Comparison of ENCODE assay signal across 8 cellular contexts in the genomic region with DNA sequence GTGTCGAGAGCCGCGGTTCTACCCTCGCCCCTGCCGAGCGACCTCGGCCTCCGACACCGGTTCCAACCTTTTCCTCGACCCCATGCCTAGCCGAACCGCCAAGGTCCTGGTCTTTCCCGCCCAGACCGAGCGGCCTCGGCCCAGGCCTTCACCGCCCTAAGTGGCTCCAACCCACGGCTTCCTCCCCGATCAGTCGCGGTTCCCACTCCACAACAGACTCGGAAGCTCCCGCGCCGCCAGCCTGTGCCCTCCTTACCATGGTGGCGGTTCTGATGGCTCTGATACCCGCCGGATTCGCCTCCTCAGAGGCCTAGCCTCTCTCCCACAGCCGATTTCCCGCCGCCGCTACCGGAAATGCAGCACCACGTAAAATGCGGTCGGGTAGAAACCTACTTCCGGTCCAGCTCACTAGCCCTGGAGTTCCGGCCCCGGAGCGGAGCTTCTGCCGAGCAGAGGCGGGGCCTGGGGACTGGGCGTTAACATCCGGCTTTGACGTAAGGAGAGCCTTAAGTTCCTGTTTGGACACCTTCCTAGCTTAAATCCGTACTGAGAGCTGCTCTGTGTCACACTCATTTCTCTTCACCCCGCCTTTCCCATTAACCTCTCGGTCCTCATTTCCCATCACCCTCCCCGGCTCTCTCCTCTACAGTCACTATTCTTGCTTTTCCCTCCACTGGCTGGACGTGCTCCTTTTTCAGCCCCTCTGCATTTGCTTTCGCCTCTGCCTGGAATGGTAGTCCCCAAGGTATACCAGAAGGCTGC. TPM values are rescaled to one million over a fixed set of nuclear protein-coding genes. Genes with fewer than 3 reads are reported as not detected.
A peak's percentile ranks its signal among the peaks of the same experiment; 100 is the strongest.
DNase-seq lines count a peak whose midpoint lies in the region; ATAC-seq and TF ChIP-seq lines count a peak whose summit lies in the region.

A gene (minus strand): TSS at position 358 of the 762 bp plus-strand sequence. CDS start 99 bp downstream, at position 259.

- H3K27ac ChIP-seq in SK-N-SH (ENCODE audit: low read depth in 2 of 2, low read length in 1 of 2) = peak within 1 kb of the TSS; percentile 86 to 96
- peak within 1 kb of the TSS; percentile 89 for H3K27ac ChIP-seq in suprapubic skin

- peak within 1 kb of the TSS; percentile 99 for H3K9ac ChIP-seq in SK-N-SH

- H3K27me3 ChIP-seq in SK-N-SH (ENCODE audit: insufficient read depth) = no peaks in the 10 kb centered on the region
- no peaks in the 10 kb centered on the region for H3K27me3 ChIP-seq in suprapubic skin

- DNase-seq in GM04504 (ENCODE audit: low read depth) (peak; percentile 98), NCI-H1048 (lab: John Stamatoyannopoulos, UW) (peak; percentile 96), SK-N-SH (peak; percentile 92), globus pallidus (ENCODE audit: low spot score) (peak; percentile 99), nucleus accumbens (lab: John Stamatoyannopoulos, UW) (peak; percentile 85 to 99 (median 97)), suprapubic skin (ENCODE audit: low spot score in 2 of 2) (peak; percentile 98 to 99)
- peak; percentile 96 for DNase-seq in activated naive CD4-positive, alpha-beta T cell treated with anti-CD3 and anti-CD28 coated beads, Interleukin-2, amount 50 U/mL, for 16 hours

- 2% methylated on average over 47 of the region's 52 CpGs for WGBS in SK-N-SH (ENCODE audit: low lambda C conversion rate)
- WGBS in suprapubic skin = under 1% methylated on average over 43 of the region's 52 CpGs

- no peaks in the 10 kb centered on the region for H3K9me2 ChIP-seq in SK-N-SH

- peak in 1 of 2 experiments; percentile 51; a peak in 1 of 4 replicates for TF ChIP-seq EP300 in SK-N-SH (IDR thresholded peaks at IDR 0.05; ENCODE audit: borderline replicate concordance in 1 of 2, low read depth in 1 of 2, low read length in 1 of 2)
- no peak for TF ChIP-seq EP300 in suprapubic skin (IDR thresholded peaks at IDR 0.05)

- no peaks in the 10 kb centered on the region for H3K9me3 ChIP-seq in SK-N-SH
- no peaks in the 10 kb centered on the region for H3K9me3 ChIP-seq in suprapubic skin

- peak; percentile 39 to 90 for TF ChIP-seq POLR2A in suprapubic skin (IDR thresholded peaks at IDR 0.05)

- H3K4me1 ChIP-seq in SK-N-SH (ENCODE audit: control insufficient read depth in 1 of 2, insufficient read depth in 2 of 2, low read depth in 1 of 2, low read length in 1 of 2) (peaks cover 15 to 21% of the 10 kb centered on the region in 2 experiments), suprapubic skin (peaks cover 21% of the 10 kb centered on the region)

- CTCF ChIA-PET in SK-N-SH (lab: Yijun Ruan, JAX) = interaction anchor here (0.6 to 3.2 kb wide), 6 partner anchors 10 to 181 kb away, joined by 3 to 10 read pairs (median 3); no protein-coding TSS in a partner anchor

- H3K4me3 ChIP-seq in SK-N-SH (ENCODE audit: low read depth in 2 of 2, low read length in 1 of 2) (peak within 1 kb of the TSS; percentile 86 to 89), suprapubic skin (peak within 1 kb of the TSS; percentile 78)

- peak within 1 kb of the TSS; percentile 74 for H3K4me2 ChIP-seq in SK-N-SH

- peak within 1 kb of the TSS; percentile 74 for H2AFZ ChIP-seq in SK-N-SH (ENCODE audit: low read depth)

- H4K20me1 ChIP-seq in SK-N-SH (ENCODE audit: insufficient read depth) = peaks cover 41% of the 10 kb centered on the region

- TF ChIP-seq RAD21 in SK-N-SH (IDR thresholded peaks at IDR 0.05; ENCODE audit: low read length) = peak; percentile 4; the same call in 1 of the 2 replicates

- H3K36me3 ChIP-seq in SK-N-SH (replicated peaks in 1 of 2; ENCODE audit: control insufficient read depth in 1 of 2, insufficient read depth in 2 of 2, low read length in 1 of 2) (peaks cover 34 to 38% of the 10 kb centered on the region in 2 experiments), suprapubic skin (peaks cover 21% of the 10 kb centered on the region)

- TF ChIP-seq CTCF in SK-N-SH (IDR thresholded peaks at IDR 0.05) = no peak
- TF ChIP-seq CTCF in suprapubic skin (IDR thresholded peaks at IDR 0.05) = no peak

- peaks cover 30% of the 10 kb centered on the region for H3F3A ChIP-seq in SK-N-SH (replicated peaks; ENCODE audit: insufficient read depth)

- POLR2A ChIA-PET in SK-N-SH (lab: Yijun Ruan, JAX) = interaction anchor here (0.7 to 2.5 kb wide), 12 partner anchors 9 to 1191 kb away, joined by 3 to 35 read pairs (median 3); a partner anchor contains a TSS

- peaks cover 49% of the 10 kb centered on the region for H3K79me2 ChIP-seq in SK-N-SH (ENCODE audit: insufficient read depth)

- peak; percentile 98 for ATAC-seq in HG02571 (IDR thresholded peaks at IDR 0.05; ENCODE audit: unreplicated experiment)

TF ChIP-seq in SK-N-SH, 30 proteins besides CTCF, POLR2A, EP300 and RAD21 (continues in another document):
- TF ChIP-seq FOXJ3 (CRISPR knock-in tag; IDR thresholded peaks at IDR 0.05) (peak; percentile 64; the same call in 1 of the 2 replicates), RFX5 (IDR thresholded peaks at IDR 0.05; ENCODE audit: low read length) (peak; percentile 74), NFIC (IDR thresholded peaks at IDR 0.05; ENCODE audit: borderline replicate concordance) (peak; percentile 9; the same call in 1 of the 2 replicates), MXI1 (IDR thresholded peaks at IDR 0.05; ENCODE audit: low read depth, low read length) (peak; percentile 81), TAF1 (IDR thresholded peaks at IDR 0.05; ENCODE audit: borderline replicate concordance, low read depth, low read length) (peak; percentile 99), RXRA (IDR thresholded peaks at IDR 0.05; ENCODE audit: borderline replicate concordance, low read depth) (peak; percentile 41; the same call in 1 of the 2 replicates), YY1 (IDR thresholded peaks at IDR 0.05; ENCODE audit: low read depth) (peak; percentile 62; the same call in 1 of the 2 replicates), SIN3A (IDR thresholded peaks at IDR 0.05; ENCODE audit: borderline replicate concordance, low read depth, low read length) (peak; percentile 79; the same call in 1 of the 2 replicates), MEF2A (IDR thresholded peaks at IDR 0.05; ENCODE audit: borderline replicate concordance, low read depth) (no peak), POLR2AphosphoS5 (IDR thresholded peaks at IDR 0.05; ENCODE audit: low read depth, low read length) (peak; percentile 96), CHD2 (IDR thresholded peaks at IDR 0.05; ENCODE audit: low read length, partially characterized antibody) (peak; percentile 88)
- TF ChIP-seq, protein P1, sequence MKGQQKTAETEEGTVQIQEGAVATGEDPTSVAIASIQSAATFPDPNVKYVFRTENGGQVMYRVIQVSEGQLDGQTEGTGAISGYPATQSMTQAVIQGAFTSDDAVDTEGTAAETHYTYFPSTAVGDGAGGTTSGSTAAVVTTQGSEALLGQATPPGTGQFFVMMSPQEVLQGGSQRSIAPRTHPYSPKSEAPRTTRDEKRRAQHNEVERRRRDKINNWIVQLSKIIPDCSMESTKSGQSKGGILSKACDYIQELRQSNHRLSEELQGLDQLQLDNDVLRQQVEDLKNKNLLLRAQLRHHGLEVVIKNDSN (IDR thresholded peaks at IDR 0.05; ENCODE audit: borderline replicate concordance, low read depth) = no peak; the same call in 1 of the 2 replicates
- TF ChIP-seq, protein P2, sequence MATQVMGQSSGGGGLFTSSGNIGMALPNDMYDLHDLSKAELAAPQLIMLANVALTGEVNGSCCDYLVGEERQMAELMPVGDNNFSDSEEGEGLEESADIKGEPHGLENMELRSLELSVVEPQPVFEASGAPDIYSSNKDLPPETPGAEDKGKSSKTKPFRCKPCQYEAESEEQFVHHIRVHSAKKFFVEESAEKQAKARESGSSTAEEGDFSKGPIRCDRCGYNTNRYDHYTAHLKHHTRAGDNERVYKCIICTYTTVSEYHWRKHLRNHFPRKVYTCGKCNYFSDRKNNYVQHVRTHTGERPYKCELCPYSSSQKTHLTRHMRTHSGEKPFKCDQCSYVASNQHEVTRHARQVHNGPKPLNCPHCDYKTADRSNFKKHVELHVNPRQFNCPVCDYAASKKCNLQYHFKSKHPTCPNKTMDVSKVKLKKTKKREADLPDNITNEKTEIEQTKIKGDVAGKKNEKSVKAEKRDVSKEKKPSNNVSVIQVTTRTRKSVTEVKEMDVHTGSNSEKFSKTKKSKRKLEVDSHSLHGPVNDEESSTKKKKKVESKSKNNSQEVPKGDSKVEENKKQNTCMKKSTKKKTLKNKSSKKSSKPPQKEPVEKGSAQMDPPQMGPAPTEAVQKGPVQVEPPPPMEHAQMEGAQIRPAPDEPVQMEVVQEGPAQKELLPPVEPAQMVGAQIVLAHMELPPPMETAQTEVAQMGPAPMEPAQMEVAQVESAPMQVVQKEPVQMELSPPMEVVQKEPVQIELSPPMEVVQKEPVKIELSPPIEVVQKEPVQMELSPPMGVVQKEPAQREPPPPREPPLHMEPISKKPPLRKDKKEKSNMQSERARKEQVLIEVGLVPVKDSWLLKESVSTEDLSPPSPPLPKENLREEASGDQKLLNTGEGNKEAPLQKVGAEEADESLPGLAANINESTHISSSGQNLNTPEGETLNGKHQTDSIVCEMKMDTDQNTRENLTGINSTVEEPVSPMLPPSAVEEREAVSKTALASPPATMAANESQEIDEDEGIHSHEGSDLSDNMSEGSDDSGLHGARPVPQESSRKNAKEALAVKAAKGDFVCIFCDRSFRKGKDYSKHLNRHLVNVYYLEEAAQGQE (IDR thresholded peaks at IDR 0.05; ENCODE audit: low read depth, low read length) = peak; percentile 66
- TF ChIP-seq, protein P3, sequence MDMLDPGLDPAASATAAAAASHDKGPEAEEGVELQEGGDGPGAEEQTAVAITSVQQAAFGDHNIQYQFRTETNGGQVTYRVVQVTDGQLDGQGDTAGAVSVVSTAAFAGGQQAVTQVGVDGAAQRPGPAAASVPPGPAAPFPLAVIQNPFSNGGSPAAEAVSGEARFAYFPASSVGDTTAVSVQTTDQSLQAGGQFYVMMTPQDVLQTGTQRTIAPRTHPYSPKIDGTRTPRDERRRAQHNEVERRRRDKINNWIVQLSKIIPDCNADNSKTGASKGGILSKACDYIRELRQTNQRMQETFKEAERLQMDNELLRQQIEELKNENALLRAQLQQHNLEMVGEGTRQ (IDR thresholded peaks at IDR 0.05; ENCODE audit: borderline replicate concordance, low read depth, low read length) = 0 out of 2 replicates have a peak, but pooled peaks have one; percentile 11
- TF ChIP-seq, protein P4, sequence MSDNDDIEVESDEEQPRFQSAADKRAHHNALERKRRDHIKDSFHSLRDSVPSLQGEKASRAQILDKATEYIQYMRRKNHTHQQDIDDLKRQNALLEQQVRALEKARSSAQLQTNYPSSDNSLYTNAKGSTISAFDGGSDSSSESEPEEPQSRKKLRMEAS (IDR thresholded peaks at IDR 0.05; ENCODE audit: low read depth) = peak; percentile 97

RNA-seq across cellular contexts. Expression of the gene that starts here (rescaled TPM):
- 380 and 455 TPM in 2 replicates for polyA plus RNA-seq in SK-N-SH (2012; rRNA removed)
- polyA plus RNA-seq in SK-N-SH (2012; cell fraction: cytosol; rRNA removed) = 326 and 390 TPM in 2 replicates
- polyA plus RNA-seq in SK-N-SH (2012; cell fraction: nucleus; rRNA removed) = 202 and 225 TPM in 2 replicates
- total RNA-seq in suprapubic skin = 100 to 1,000 TPM; 133 to 250 (median 221) TPM

Comparison
In these comparisons a context has a peak if more than half of its experiments do, and no peak if none do; other contexts are left out.
1. Peak in every context shown above with its lines: DNase-seq, ATAC-seq, H3K4me3 ChIP-seq and H3K27ac ChIP-seq.